In genomic region chr4:18538121-18538520, GRCh38 we compare ENCODE assay signal across 11 cellular contexts.
"Had no signal": no experiment of that assay in that cellular context is flagged by ENCODE, and none has a peak within 500 bp of the region (broad histone marks: within the 10 kb centered on the region; RNA-seq: fewer than 3 reads in every experiment).

No MANE protein-coding gene starts in this region.

- H3K4me3 ChIP-seq: GM23248, GM23338, HAP-1 had no signal

- ATAC-seq: GM23338, HCT116 had no signal

- H3K9me3 ChIP-seq: HAP-1 had no signal

- FAIRE-seq: H1, H54 had no signal

- DNase-seq: GM23248, GOT3, H7, H9, HCEC 1CT, HFFc6 had no signal

- H3K36me3 ChIP-seq: HAP-1 had no signal

- H2AFZ ChIP-seq: GM23248, GM23338 had no signal

- H3K4me1 ChIP-seq: HAP-1 had no signal

- H3K9ac ChIP-seq: GM23248 had no signal

- H3K4me2 ChIP-seq: GM23338 had no signal

- H3K27ac ChIP-seq: GM23248 had no signal
